In genomic region chr15:39946862-39947261, GRCh38 we compare ENCODE assay signal across 23 cellular contexts. TPM values are rescaled to one million over a fixed set of nuclear protein-coding genes. Genes with fewer than 3 reads are reported as not detected.
DNase-seq lines count a peak whose midpoint lies in the region; ATAC-seq, FAIRE-seq and TF ChIP-seq lines count a peak whose summit lies in the region.
"Had no signal": no experiment of that assay in that cellular context is flagged by ENCODE, and none has a peak within 500 bp of the region (broad histone marks: within the 10 kb centered on the region; RNA-seq: fewer than 3 reads in every experiment).

No MANE protein-coding gene starts in this region.

- no peak for ATAC-seq in HepG2
- ATAC-seq: psoas muscle, T-helper 17 cell had no signal

- no peak overlapping the region for H2AFZ ChIP-seq in GM23248
- H2AFZ ChIP-seq in mesenchymal stem cell (ENCODE audit: low read depth, low read length), result no peak overlapping the region
- H2AFZ ChIP-seq in HepG2 (ENCODE audit: low read length), result no peak overlapping the region
- H2AFZ ChIP-seq: hepatocyte had no signal

- POLR2A ChIA-PET in HepG2 (lab: Yijun Ruan, JAX), result no interaction called here

- no peak overlapping the region for H3K27ac ChIP-seq in GM23248
- no peak overlapping the region for H3K27ac ChIP-seq in brain microvascular endothelial cell
- H3K27ac ChIP-seq in mesenchymal stem cell (ENCODE audit: low read length, poor library complexity, severe bottlenecking), result no peak overlapping the region
- H3K27ac ChIP-seq in HepG2 (ENCODE audit: extremely low read length, insufficient read depth, low read length), result no peak overlapping the region
- H3K27ac ChIP-seq: hepatocyte, psoas muscle, RWPE1, transverse colon had no signal

- TF ChIP-seq CTCF in brain microvascular endothelial cell (IDR thresholded peaks at IDR 0.05; ENCODE audit: low read depth, low read length, missing control alignments) (no peak), D721Med (IDR thresholded peaks at IDR 0.05; ENCODE audit: insufficient read depth, missing control alignments) (no peak), HepG2 (CRISPR knock-in tag; IDR thresholded peaks at IDR 0.05) (no peak)

- no TSS peak for BruUV-seq in HepG2 (replicated peaks; lab: Mats Ljungman, UMichigan)

- no peak overlapping the region for H3K9ac ChIP-seq in GM23248
- no peak overlapping the region for H3K9ac ChIP-seq in mesenchymal stem cell (ENCODE audit: low read length)
- H3K9ac ChIP-seq in HepG2 (ENCODE audit: insufficient read depth, low read depth, low read length), result no peak overlapping the region

- no peak overlapping the region for H4K8ac ChIP-seq in mesenchymal stem cell (ENCODE audit: low read length)

- no peak overlapping the region for H3K4ac ChIP-seq in mesenchymal stem cell (ENCODE audit: low read depth in 1 of 2, low read length in 2 of 2)

- peaks cover 24% of the 10 kb centered on the region for H3F3A ChIP-seq in GM23248 (ENCODE audit: insufficient read depth)

- H3K36me3 ChIP-seq in GM23248 (ENCODE audit: low read depth) (peaks cover 55% of the 10 kb centered on the region), brain microvascular endothelial cell (replicated peaks) (peaks cover 57% of the 10 kb centered on the region), mesenchymal stem cell (ENCODE audit: control insufficient read depth in 1 of 2, insufficient read depth in 2 of 2, low read depth in 1 of 2, low read length in 2 of 2) (peaks cover 23 to 84% of the 10 kb centered on the region in 2 experiments), HepG2 (replicated peaks in 1 of 2; ENCODE audit: control insufficient read depth in 1 of 2, insufficient read depth in 2 of 2, low read length in 2 of 2) (peaks cover 7 to 49% of the 10 kb centered on the region in 2 experiments; a peak in 4 of 5 replicates)

- WGBS in GM23248 (ENCODE audit: low coverage in 1 of 2, low lambda C conversion rate in 2 of 2, missing lambda C conversion rate in 2 of 2), 2 experiments, result 46 to 53% methylated on average over 3 of the region's 3 CpGs
- WGBS in mesenchymal stem cell, result 66% methylated on average over 3 of the region's 3 CpGs
- 96% methylated on average over 3 of the region's 3 CpGs for WGBS in HepG2 (ENCODE audit: low lambda C conversion rate)

- no peak overlapping the region for H3K4me3 ChIP-seq in GM23248
- H3K4me3 ChIP-seq in brain microvascular endothelial cell (ENCODE audit: low read depth, low read length), result no peak overlapping the region
- H3K4me3 ChIP-seq in mesenchymal stem cell (ENCODE audit: insufficient read depth in 1 of 2, low read depth in 1 of 2, low read length in 2 of 2), result peak overlapping the region in 1 of 2 experiments; percentile 8
- H3K4me3 ChIP-seq in HepG2 (replicated peaks in 1 of 3; ENCODE audit: insufficient read depth in 1 of 3, low read depth in 2 of 3, low read length in 3 of 3), result no peak overlapping the region
- H3K4me3 ChIP-seq: HAP-1, hepatocyte, psoas muscle, transverse colon had no signal

- no peak overlapping the region for H2BK120ac ChIP-seq in mesenchymal stem cell (ENCODE audit: low read depth, low read length)

- H3K14ac ChIP-seq in mesenchymal stem cell (ENCODE audit: low read length in 2 of 2), result no peak overlapping the region

- H3K4me1 ChIP-seq in GM23248 (ENCODE audit: insufficient read depth) (peaks cover 27% of the 10 kb centered on the region), mesenchymal stem cell (ENCODE audit: control insufficient read depth, insufficient read depth, low read depth, low read length) (peaks cover 4% of the 10 kb centered on the region), HepG2 (ENCODE audit: insufficient read depth, low read length) (peaks cover 12% of the 10 kb centered on the region)
- H3K4me1 ChIP-seq: HAP-1, psoas muscle, transverse colon had no signal

- FAIRE-seq in D721Med (lab: Jason Lieb, UNC) (no peak), HepG2 (lab: Jason Lieb, UNC) (no peak)
- FAIRE-seq: A204.1, frontal cortex had no signal

- no peaks in the 10 kb centered on the region for H3K9me2 ChIP-seq in GM23248 (ENCODE audit: insufficient read depth)

- H3K18ac ChIP-seq in mesenchymal stem cell (ENCODE audit: low read depth in 1 of 2, low read length in 2 of 2), result no peak overlapping the region

- H4K20me1 ChIP-seq in GM23248 (ENCODE audit: insufficient read depth) (no peaks in the 10 kb centered on the region), HepG2 (ENCODE audit: insufficient read depth, low read length) (no peaks in the 10 kb centered on the region)

- H3K27me3 ChIP-seq in GM23248 (replicated peaks; ENCODE audit: insufficient read depth) (no peaks in the 10 kb centered on the region), brain microvascular endothelial cell (replicated peaks) (no peaks in the 10 kb centered on the region), mesenchymal stem cell (ENCODE audit: control insufficient read depth in 1 of 2, insufficient read depth in 1 of 2, low read length in 2 of 2) (no peaks in the 10 kb centered on the region), HepG2 (ENCODE audit: control insufficient read depth in 1 of 2, insufficient read depth in 2 of 2, low read length in 2 of 2) (no peaks in the 10 kb centered on the region)
- H3K27me3 ChIP-seq: hepatocyte, transverse colon had no signal

- no peak overlapping the region for H2BK15ac ChIP-seq in mesenchymal stem cell (ENCODE audit: low read depth, poor library complexity, severe bottlenecking)

- peaks cover 28% of the 10 kb centered on the region for H3K79me1 ChIP-seq in mesenchymal stem cell (replicated peaks; ENCODE audit: low read length, poor library complexity, severe bottlenecking)

- no peak overlapping the region for H2AK5ac ChIP-seq in mesenchymal stem cell (ENCODE audit: low read length, severe bottlenecking)

- H3K9me3 ChIP-seq in GM23248 (ENCODE audit: low read depth), result no peaks in the 10 kb centered on the region
- H3K9me3 ChIP-seq in mesenchymal stem cell (ENCODE audit: control insufficient read depth, low read length), result peaks cover 6% of the 10 kb centered on the region
- no peaks in the 10 kb centered on the region for H3K9me3 ChIP-seq in HepG2 (ENCODE audit: low read length)
- H3K9me3 ChIP-seq: HAP-1, psoas muscle, transverse colon had no signal

- TF ChIP-seq RAD21 in HepG2 (CRISPR knock-in tag; IDR thresholded peaks at IDR 0.05), result no peak

- TF ChIP-seq EP300 in HepG2 (IDR thresholded peaks at IDR 0.05; ENCODE audit: low read depth in 2 of 2, low read length in 2 of 2) (no peak), HepG2 (CRISPR knock-in tag; IDR thresholded peaks at IDR 0.05; ENCODE audit: borderline replicate concordance) (no peak)

- DNase-seq in NCI-H82 (lab: John Stamatoyannopoulos, UW), result peak; percentile 22
- DNase-seq in NCI-H82 treated with DMSO at 0.1 percent for 48 hours (lab: John Stamatoyannopoulos, UW; ENCODE audit: unreplicated experiment), result no peak
- DNase-seq in GM23248, result peak; percentile 76
- peak; percentile 37 for DNase-seq in brain microvascular endothelial cell
- peak; percentile 67 for DNase-seq in mesenchymal stem cell
- DNase-seq in D721Med (ENCODE audit: insufficient read length, low spot score), result no peak
- no peak for DNase-seq in HepG2 (ENCODE audit: low spot score)
- DNase-seq in NCI-H748 treated with DMSO at 0.1 percent for 48 hours (lab: John Stamatoyannopoulos, UW), result no peak
- DNase-seq: activated CD4-positive, alpha-beta T cell treated with anti-CD3 and anti-CD28 coated beads for 48 hours; aorta; Karpas-422; mesendoderm; NCI-H1092; NCI-H187; NCI-H526; psoas muscle; T-helper 17 cell; transverse colon had no signal

- no peak overlapping the region for H3K23ac ChIP-seq in mesenchymal stem cell (ENCODE audit: low read length in 2 of 2)

- no peak overlapping the region for H2BK5ac ChIP-seq in mesenchymal stem cell (ENCODE audit: low read depth, low read length, poor library complexity, severe bottlenecking)

- peak overlapping the region; percentile 14 for H3K4me2 ChIP-seq in GM23248 (ENCODE audit: unreplicated experiment)
- H3K4me2 ChIP-seq in mesenchymal stem cell (ENCODE audit: low read length, poor library complexity, severe bottlenecking), result no peak overlapping the region
- H3K4me2 ChIP-seq in HepG2 (ENCODE audit: low read depth, low read length), result no peak overlapping the region
- H3K4me2 ChIP-seq: hepatocyte had no signal

- H4K91ac ChIP-seq in mesenchymal stem cell (ENCODE audit: low read length), result no peak overlapping the region

- H3K79me2 ChIP-seq in GM23248 (ENCODE audit: insufficient read depth) (no peaks in the 10 kb centered on the region), HepG2 (ENCODE audit: insufficient read depth, low read length) (no peaks in the 10 kb centered on the region)
- H3K79me2 ChIP-seq: hepatocyte had no signal

- in situ Hi-C loops in GM23248 (cut with MboI) (no loop called here), brain microvascular endothelial cell (cut with HindIII; ENCODE audit: low pct_ligation_motif_present, low sequenced_read_pairs) (no loop called here), HepG2 (cut with HindIII; ENCODE audit: extremely low pct_ligation_motif_present, low pct_unique_long_range_greater_than_20kb) (no loop called here)

- no peak overlapping the region for H2BK12ac ChIP-seq in mesenchymal stem cell (ENCODE audit: low read length in 2 of 2)

- intact Hi-C loops in HepG2 (cut with micrococcal nuclease; ENCODE audit: unreplicated experiment), result no loop called here

- TF ChIP-seq POLR2A in HepG2 (IDR thresholded peaks at IDR 0.05; ENCODE audit: insufficient read depth in 1 of 2, low read depth in 2 of 2, low read length in 2 of 2), result no peak

- CTCF ChIA-PET in HepG2 (lab: Yijun Ruan, JAX; ENCODE audit: low intra/inter-chr PET ratio, low total read pairs), result no interaction called here

RNA-seq across cellular contexts. Expression of gene EIF2AK4, which starts 12.9 kb away (rescaled TPM):
- total RNA-seq in GM23248 (2014; rRNA removed; shearing (Covaris generic)), result 54.6 and 74.1 TPM in 2 replicates
- polyA plus RNA-seq in GM23248 (2016; fragmentation: Nextera tagmentation; extraction: Ambion mirVana), result 79.3 and 79.8 TPM in 2 replicates
- 81.9 TPM for polyA plus RNA-seq in mesenchymal stem cell (2013, experiment 1 of 2)
- polyA plus RNA-seq in mesenchymal stem cell (2013, experiment 2 of 2), result 82.4 TPM
- 58.9 and 87.3 TPM in 2 replicates for total RNA-seq in HepG2 (2016; rRNA removed; fragmentation: Illumina TruSeq; extraction: Trizol)
- total RNA-seq in HepG2 (2016; cell fraction: cytosol; rRNA removed; fragmentation: Illumina TruSeq; extraction: Trizol; ENCODE audit: low read depth), result 21.6 and 23.6 TPM in 2 replicates
- total RNA-seq in HepG2 (2016; cell fraction: insoluble cytoplasmic fraction; rRNA removed; fragmentation: Illumina TruSeq; extraction: Trizol), result 64.0 and 92.3 TPM in 2 replicates
- 53.8 and 56.3 TPM in 2 replicates for total RNA-seq in HepG2 (2016; cell fraction: membrane; rRNA removed; fragmentation: Illumina TruSeq; extraction: Trizol)
- 43.7 and 47.1 TPM in 2 replicates for total RNA-seq in HepG2 (2016; cell fraction: nucleus; rRNA removed; fragmentation: Illumina TruSeq; extraction: Trizol)
- polyA plus RNA-seq in HepG2 (2011; rRNA removed), result 52.0 and 62.3 TPM in 2 replicates
- 41.9 and 51.7 TPM in 2 replicates for polyA plus RNA-seq in HepG2 (2011; cell fraction: cytosol; rRNA removed)
- polyA plus RNA-seq in HepG2 (2011; cell fraction: nucleus; rRNA removed), result 30.6 and 34.3 TPM in 2 replicates
- polyA plus RNA-seq in HepG2 (2012), result 43.5 and 57.9 TPM in 2 replicates
- polyA plus RNA-seq in HepG2 (2016; cell fraction: cytosol; fragmentation: Illumina TruSeq; extraction: Trizol; ENCODE audit: low read depth), result 12.7 and 14.9 TPM in 2 replicates
- polyA plus RNA-seq in HepG2 (2016; cell fraction: insoluble cytoplasmic fraction; fragmentation: Illumina TruSeq; extraction: Trizol; ENCODE audit: low read depth), result 77.8 and 78.4 TPM in 2 replicates
- 35.6 and 35.9 TPM in 2 replicates for polyA plus RNA-seq in HepG2 (2016; cell fraction: membrane; fragmentation: Illumina TruSeq; extraction: Trizol; ENCODE audit: low read depth)
- 47.7 and 49.8 TPM in 2 replicates for polyA plus RNA-seq in HepG2 (2016; cell fraction: nucleus; fragmentation: Illumina TruSeq; extraction: Trizol; ENCODE audit: insufficient read depth, low read depth)
- 60.5 and 98.2 TPM in 2 replicates for polyA minus RNA-seq in HepG2 (2011; rRNA and poly(A)+ RNA removed; ENCODE audit: low replicate concordance)
- 40.2 and 44.5 TPM in 2 replicates for polyA minus RNA-seq in HepG2 (2011; cell fraction: cytosol; rRNA and poly(A)+ RNA removed)
- polyA minus RNA-seq in HepG2 (2011; cell fraction: nucleus; rRNA and poly(A)+ RNA removed), result 128 and 137 TPM in 2 replicates

RNA-seq across cellular contexts. Expression of gene GPR176, which starts 26.8 kb away (rescaled TPM):
- 254 and 307 TPM in 2 replicates for total RNA-seq in GM23248 (2014; rRNA removed; shearing (Covaris generic))
- polyA plus RNA-seq in GM23248 (2016; fragmentation: Nextera tagmentation; extraction: Ambion mirVana) (156 and 161 TPM in 2 replicates), HepG2 (2011; rRNA removed) (0.11 and 0.17 TPM in 2 replicates)
- polyA plus RNA-seq in mesenchymal stem cell (2013, experiment 1 of 2), result 13.3 TPM
- 13.8 TPM for polyA plus RNA-seq in mesenchymal stem cell (2013, experiment 2 of 2)
- total RNA-seq in HepG2 (2016; rRNA removed; fragmentation: Illumina TruSeq; extraction: Trizol), result 0.15 and 0.20 TPM in 2 replicates
- not detected in 2 replicates for total RNA-seq in HepG2 (2016; cell fraction: cytosol; rRNA removed; fragmentation: Illumina TruSeq; extraction: Trizol; ENCODE audit: low read depth)
- 0.12 and 0.24 TPM in 2 replicates for total RNA-seq in HepG2 (2016; cell fraction: insoluble cytoplasmic fraction; rRNA removed; fragmentation: Illumina TruSeq; extraction: Trizol)
- 0.19 and 0.21 TPM in 2 replicates for total RNA-seq in HepG2 (2016; cell fraction: membrane; rRNA removed; fragmentation: Illumina TruSeq; extraction: Trizol)
- 0.19 and 0.22 TPM in 2 replicates for total RNA-seq in HepG2 (2016; cell fraction: nucleus; rRNA removed; fragmentation: Illumina TruSeq; extraction: Trizol)
- polyA plus RNA-seq in HepG2 (2011; cell fraction: cytosol; rRNA removed), result 0.24 and 0.28 TPM in 2 replicates
- polyA plus RNA-seq in HepG2 (2011; cell fraction: nucleus; rRNA removed), result 0.06 and 0.12 TPM in 2 replicates
- 0.17 and 0.24 TPM in 2 replicates for polyA plus RNA-seq in HepG2 (2012)
- 0.02 TPM in 1 of 2 replicates, not detected in the other for polyA plus RNA-seq in HepG2 (2016; cell fraction: cytosol; fragmentation: Illumina TruSeq; extraction: Trizol; ENCODE audit: low read depth)
- 0.05 and 0.16 TPM in 2 replicates for polyA plus RNA-seq in HepG2 (2016; cell fraction: insoluble cytoplasmic fraction; fragmentation: Illumina TruSeq; extraction: Trizol; ENCODE audit: low read depth)
- polyA plus RNA-seq in HepG2 (2016; cell fraction: membrane; fragmentation: Illumina TruSeq; extraction: Trizol; ENCODE audit: low read depth), result 0.05 and 0.16 TPM in 2 replicates
- polyA plus RNA-seq in HepG2 (2016; cell fraction: nucleus; fragmentation: Illumina TruSeq; extraction: Trizol; ENCODE audit: insufficient read depth, low read depth), result 0.24 TPM in 1 of 2 replicates, not detected in the other
- polyA minus RNA-seq in HepG2 (2011; rRNA and poly(A)+ RNA removed; ENCODE audit: low replicate concordance), result 2.2 and 40.9 TPM in 2 replicates
- polyA minus RNA-seq in HepG2 (2011; cell fraction: cytosol; rRNA and poly(A)+ RNA removed), result not detected in 2 replicates
- 0.37 and 0.39 TPM in 2 replicates for polyA minus RNA-seq in HepG2 (2011; cell fraction: nucleus; rRNA and poly(A)+ RNA removed)
- total RNA-seq: T-helper 17 cell had no signal

Comparison
In these comparisons a context has a peak if more than half of its experiments do, and no peak if none do; other contexts are left out.
1. DNase-seq: peak in NCI-H82 (single experiment), GM23248 (single experiment), brain microvascular endothelial cell (single experiment) and mesenchymal stem cell (single experiment); none in NCI-H82 treated with DMSO at 0.1 percent for 48 hours (single experiment), D721Med (single experiment), HepG2 (single experiment) and NCI-H748 treated with DMSO at 0.1 percent for 48 hours (single experiment).
2. RNA of gene GPR176, which starts 26.8 kb away (total RNA-seq): 254 to 307 TPM in GM23248; 0.12 to 0.24 TPM in HepG2; every median in the first group is over 100 times any median in the second.